11 cellular contexts compared by ENCODE assay signal in genomic region chr16:49643429-49644142, GRCh38.
A peak's percentile ranks its signal among the peaks of the same experiment; 100 is the strongest.
DNase-seq lines count a peak whose midpoint lies in the region; ATAC-seq and TF ChIP-seq lines count a peak whose summit lies in the region.
"Had no signal": no experiment of that assay in that cellular context is flagged by ENCODE, and none has a peak within 500 bp of the region (broad histone marks: within the 10 kb centered on the region; RNA-seq: fewer than 3 reads in every experiment).

No MANE protein-coding gene starts in this region.

- no peak overlapping the region for H2AFZ ChIP-seq in PC-3 (ENCODE audit: low read length)

- no peak overlapping the region for H2BK15ac ChIP-seq in mesendoderm (replicated peaks; ENCODE audit: low read depth)

- peaks cover 6% of the 10 kb centered on the region for H3K4me1 ChIP-seq in mesendoderm (ENCODE audit: control insufficient read depth, low read depth, low read length)
- no peaks in the 10 kb centered on the region for H3K4me1 ChIP-seq in PC-3 (ENCODE audit: insufficient read depth, low read length)

- H3K79me2 ChIP-seq in mesendoderm (ENCODE audit: control insufficient read depth, insufficient read depth, low read length) (no peaks in the 10 kb centered on the region), PC-3 (ENCODE audit: low read length) (no peaks in the 10 kb centered on the region)

- H3K36me3 ChIP-seq in mesendoderm (ENCODE audit: control insufficient read depth, insufficient read depth, low read length) (no peaks in the 10 kb centered on the region), PC-3 (ENCODE audit: low read depth, low read length) (no peaks in the 10 kb centered on the region)
- H3K36me3 ChIP-seq: WERI-Rb-1 had no signal

- H2AK5ac ChIP-seq in mesendoderm (ENCODE audit: low read length): no peak overlapping the region

- H4K20me1 ChIP-seq in PC-3 (ENCODE audit: low read length): no peaks in the 10 kb centered on the region

- DNase-seq in ELR (ENCODE audit: low read depth) (peak; percentile 2), amniotic stem cell (lab: John Stamatoyannopoulos, UW) (peak; percentile 55), Right ventricle myocardium superior (no peak), sciatic nerve (ENCODE audit: low spot score) (no peak), mesendoderm (no peak), iPS-NIHi7 (ENCODE audit: extremely low spot score) (no peak), PC-3 (no peak)
- DNase-seq: heart right ventricle; stimulated activated CD4-positive, alpha-beta T cell treated with anti-CD3 and anti-CD28 coated beads, Interleukin-12 subunit alpha, Interleukin-12 subunit beta, amount 100 ng/mL, for 4 hours had no signal

- H3K79me1 ChIP-seq in mesendoderm (ENCODE audit: low read length): peaks cover 3% of the 10 kb centered on the region

- no peak overlapping the region for H2BK5ac ChIP-seq in mesendoderm (ENCODE audit: low read length)

- no peaks in the 10 kb centered on the region for H3K27me3 ChIP-seq in mesendoderm (ENCODE audit: insufficient read depth, low read length, poor library complexity)
- H3K27me3 ChIP-seq in PC-3 (ENCODE audit: low read length): no peaks in the 10 kb centered on the region
- H3K27me3 ChIP-seq: heart right ventricle had no signal

- no TSS peak for BruUV-seq in PC-3 (replicated peaks; lab: Mats Ljungman, UMichigan)

- no peak overlapping the region for H3K9ac ChIP-seq in mesendoderm (ENCODE audit: low read length)
- H3K9ac ChIP-seq in PC-3 (ENCODE audit: low read length): no peak overlapping the region

- H3K9me3 ChIP-seq in PC-3 (ENCODE audit: low read length): no peaks in the 10 kb centered on the region

- CTCF ChIA-PET in PC-3 (lab: Charles Lee): no interaction called here

- H3K9me2 ChIP-seq in PC-3 (replicated peaks; ENCODE audit: low read length): no peaks in the 10 kb centered on the region

- no peak overlapping the region for H3K23ac ChIP-seq in mesendoderm (ENCODE audit: low read length)

- POLR2A ChIA-PET in PC-3 (lab: Charles Lee; ENCODE audit: unreplicated experiment): no interaction called here

- no CpG with 5 or more reads among the region's 6 CpGs for WGBS in mesendoderm (ENCODE audit: extremely low coverage, insufficient coverage, low lambda C conversion rate)

- no peak overlapping the region for H3K4ac ChIP-seq in mesendoderm (ENCODE audit: low read depth, low read length)

- no peak overlapping the region for H3K56ac ChIP-seq in mesendoderm (ENCODE audit: low read length)

- no peak overlapping the region for H3K18ac ChIP-seq in mesendoderm (ENCODE audit: low read length)

- H4K5ac ChIP-seq in mesendoderm (ENCODE audit: low read length): no peak overlapping the region

- H4K8ac ChIP-seq in mesendoderm (ENCODE audit: low read depth, low read length): no peak overlapping the region

- H2BK120ac ChIP-seq in mesendoderm (ENCODE audit: low read depth, low read length): no peak overlapping the region

- H3K4me3 ChIP-seq in mesendoderm (ENCODE audit: low read length) (no peak overlapping the region), PC-3 (ENCODE audit: low read length) (no peak overlapping the region)
- H3K4me3 ChIP-seq: heart right ventricle had no signal

- peak; percentile 24 for ATAC-seq in Right ventricle myocardium superior (ENCODE audit: poor library complexity)
- peak; percentile 39 for ATAC-seq in sciatic nerve
- ATAC-seq in HG03460 (IDR thresholded peaks at IDR 0.05; ENCODE audit: unreplicated experiment): no peak
- ATAC-seq in PC-3: no peak

- no peak overlapping the region for H3K27ac ChIP-seq in mesendoderm (ENCODE audit: low read depth, low read length)
- H3K27ac ChIP-seq in PC-3 (ENCODE audit: low read length): no peak overlapping the region
- H3K27ac ChIP-seq: WERI-Rb-1 had no signal

- H3K4me2 ChIP-seq in mesendoderm (ENCODE audit: low read length) (no peak overlapping the region), PC-3 (ENCODE audit: low read length) (no peak overlapping the region)

- intact Hi-C loops in Right ventricle myocardium superior (cut with DNase I) (no loop called here), sciatic nerve (cut with DNase I) (no loop called here), PC-3 (cut with micrococcal nuclease) (no loop called here)

- H3F3A ChIP-seq in PC-3 (ENCODE audit: low read length, unreplicated experiment): no peaks in the 10 kb centered on the region

- no peak for TF ChIP-seq CTCF in PC-3 (conservative IDR thresholded peaks at IDR 0.05; ENCODE audit: low read depth, low read length)

Comparison
In these comparisons a context has a peak if more than half of its experiments do, and no peak if none do; other contexts are left out.
1. DNase-seq: peak in ELR (single experiment) and amniotic stem cell (single experiment); none in Right ventricle myocardium superior (single experiment), sciatic nerve (single experiment), mesendoderm (single experiment), iPS-NIHi7 (single experiment) and PC-3 (single experiment).
2. ATAC-seq: peak in Right ventricle myocardium superior (single experiment) and sciatic nerve (single experiment); none in HG03460 (single experiment) and PC-3 (single experiment).